Comparison of ENCODE assay signal across 11 cellular contexts in genomic region chr19:41893899-41894298, GRCh38. TPM values are rescaled to one million over a fixed set of nuclear protein-coding genes. Genes with fewer than 3 reads are reported as not detected.
DNase-seq lines count a peak whose midpoint lies in the region; TF ChIP-seq lines count a peak whose summit lies in the region.
"Had no signal": no experiment of that assay in that cellular context is flagged by ENCODE, and none has a peak within 500 bp of the region (broad histone marks: within the 10 kb centered on the region; RNA-seq: fewer than 3 reads in every experiment).

No MANE protein-coding gene starts in this region.

- peak overlapping the region in 2 of 8 donors; percentile 42 to 47 for H3K4me3 Mint-ChIP-seq in CD4-positive, alpha-beta memory T cell
- no peak overlapping the region for H3K4me3 Mint-ChIP-seq in T-helper 2 cell treated with Interferon-gamma antibody and Interleukin-4, amounts not matched to agents 5 μg/mL and 100 μg/mL, for 36 hours
- H3K4me3 Mint-ChIP-seq in glutamatergic neuron (ENCODE audit: unreplicated experiment) = no peak overlapping the region

- H3K4me1 ChIP-seq in CD4-positive, alpha-beta memory T cell (ENCODE audit: insufficient read depth, low read length) = peaks cover 73% of the 10 kb centered on the region

- H3K27ac Mint-ChIP-seq in CD4-positive, alpha-beta memory T cell = peak overlapping the region; percentile 68 to 94 (median 85)
- H3K27ac Mint-ChIP-seq in T-helper 2 cell treated with Interferon-gamma antibody and Interleukin-4, amounts not matched to agents 5 μg/mL and 100 μg/mL, for 36 hours = peak overlapping the region; percentile 77
- no peak overlapping the region for H3K27ac Mint-ChIP-seq in glutamatergic neuron (ENCODE audit: unreplicated experiment)

- H3K4me3 ChIP-seq in CD4-positive, alpha-beta memory T cell (ENCODE audit: low read length in 2 of 2) = no peak overlapping the region
- H3K4me3 ChIP-seq in coronary artery = no peak overlapping the region

- H3K27ac ChIP-seq in CD4-positive, alpha-beta memory T cell (ENCODE audit: low read depth, low read length) = no peak overlapping the region
- no peak overlapping the region for H3K27ac ChIP-seq in coronary artery

- H3K9me3 ChIP-seq in CD4-positive, alpha-beta memory T cell (ENCODE audit: control insufficient read depth in 1 of 2, low read length in 2 of 2) = no peaks in the 10 kb centered on the region

- DNase-seq in CD4-positive, alpha-beta memory T cell = no peak
- DNase-seq in H4 (ENCODE audit: low spot score) = peak; percentile 33
- no peak for DNase-seq in T-helper 2 cell treated with Interferon-gamma antibody and Interleukin-4, amounts not matched to agents 5 μg/mL and 100 μg/mL, for 36 hours (ENCODE audit: low spot score)
- peak; percentile 31 for DNase-seq in glutamatergic neuron
- no peak for DNase-seq in ecto neural progenitor cell (ENCODE audit: low spot score)
- no peak for DNase-seq in NAMALWA (ENCODE audit: low spot score)
- DNase-seq in coronary artery (ENCODE audit: low spot score) = no peak
- DNase-seq in NCI-H146 (lab: John Stamatoyannopoulos, UW) = no peak
- DNase-seq: effector CD4-positive, alpha-beta T cell; kidney glomerular epithelial cell had no signal

- H3K36me3 Mint-ChIP-seq in CD4-positive, alpha-beta memory T cell = peaks cover 49% of the 10 kb centered on the region in 2 donors
- peaks cover 55% of the 10 kb centered on the region for H3K36me3 Mint-ChIP-seq in T-helper 2 cell treated with Interferon-gamma antibody and Interleukin-4, amounts not matched to agents 5 μg/mL and 100 μg/mL, for 36 hours (ENCODE audit: low read depth)
- peaks cover 4% of the 10 kb centered on the region for H3K36me3 Mint-ChIP-seq in glutamatergic neuron (ENCODE audit: unreplicated experiment)

- H3K27me3 ChIP-seq in CD4-positive, alpha-beta memory T cell (ENCODE audit: insufficient read depth, low read length) = no peaks in the 10 kb centered on the region

- peaks cover 24 to 77% (median 37%) of the 10 kb centered on the region in 4 donors for H3K4me1 Mint-ChIP-seq in CD4-positive, alpha-beta memory T cell
- peaks cover 23% of the 10 kb centered on the region for H3K4me1 Mint-ChIP-seq in T-helper 2 cell treated with Interferon-gamma antibody and Interleukin-4, amounts not matched to agents 5 μg/mL and 100 μg/mL, for 36 hours (ENCODE audit: low read depth)
- H3K4me1 Mint-ChIP-seq in glutamatergic neuron (ENCODE audit: low read depth, unreplicated experiment) = peaks cover 9% of the 10 kb centered on the region

- CTCF ChIA-PET in CD4-positive, alpha-beta memory T cell (lab: Charles Lee; ENCODE audit: partially characterized antibody) = no interaction called here

- intact Hi-C loops in CD4-positive, alpha-beta memory T cell (cut with micrococcal nuclease) = no loop called here

- H3K36me3 ChIP-seq in CD4-positive, alpha-beta memory T cell (ENCODE audit: insufficient read depth, low read length) = peaks cover 83% of the 10 kb centered on the region

- TF ChIP-seq CTCF in glutamatergic neuron (IDR thresholded peaks at IDR 0.05; ENCODE audit: partially characterized antibody, unreplicated experiment) (no peak), coronary artery (IDR thresholded peaks at IDR 0.05) (no peak)

- POLR2A ChIA-PET in CD4-positive, alpha-beta memory T cell (lab: Charles Lee; ENCODE audit: partially characterized antibody) = interaction anchor here (1.8 to 2.3 kb wide), 2 partner anchors 9 to 12 kb away, joined by 7 to 8 read pairs; no protein-coding TSS in a partner anchor

- H3K27me3 Mint-ChIP-seq in CD4-positive, alpha-beta memory T cell = no peaks in the 10 kb centered on the region
- no peaks in the 10 kb centered on the region for H3K27me3 Mint-ChIP-seq in T-helper 2 cell treated with Interferon-gamma antibody and Interleukin-4, amounts not matched to agents 5 μg/mL and 100 μg/mL, for 36 hours (ENCODE audit: low read depth)
- H3K27me3 Mint-ChIP-seq in glutamatergic neuron (ENCODE audit: unreplicated experiment) = peaks cover 6% of the 10 kb centered on the region

- no peaks in the 10 kb centered on the region for H3K9me3 Mint-ChIP-seq in CD4-positive, alpha-beta memory T cell
- H3K9me3 Mint-ChIP-seq in T-helper 2 cell treated with Interferon-gamma antibody and Interleukin-4, amounts not matched to agents 5 μg/mL and 100 μg/mL, for 36 hours = no peaks in the 10 kb centered on the region
- H3K9me3 Mint-ChIP-seq in glutamatergic neuron (ENCODE audit: unreplicated experiment) = peaks cover 9% of the 10 kb centered on the region

RNA-seq across cellular contexts. Expression of gene ARHGEF1, which starts 10.9 kb away (rescaled TPM):
- total RNA-seq in CD4-positive, alpha-beta memory T cell = 100 to 1,000 TPM; 956 to 992 TPM
- polyA plus RNA-seq in CD4-positive, alpha-beta memory T cell = 100 to 1,000 TPM; 140 to 325 TPM
- total RNA-seq in H4 (2014; rRNA removed; shearing (Covaris generic)) = 14.5 and 15.9 TPM in 2 replicates
- 78.7 TPM for total RNA-seq in glutamatergic neuron (ENCODE audit: unreplicated experiment)

RNA-seq across cellular contexts. Expression of gene CD79A, which starts 16.8 kb away (rescaled TPM):
- total RNA-seq in CD4-positive, alpha-beta memory T cell = 1 to 10 TPM in 1 of 2 experiments, under 1 TPM in 1; 0.93 to 1.3 TPM
- polyA plus RNA-seq in CD4-positive, alpha-beta memory T cell = 10 to 100 TPM in 1 of 2 donors, 1 to 10 TPM in 1; 5.1 to 29.7 TPM
- total RNA-seq in H4 (2014; rRNA removed; shearing (Covaris generic)) = not detected in 2 replicates
- total RNA-seq in glutamatergic neuron (ENCODE audit: unreplicated experiment) = not detected

RNA-seq across cellular contexts. Expression of gene RPS19, which starts 33.8 kb away (rescaled TPM):
- total RNA-seq in CD4-positive, alpha-beta memory T cell = 1,000 to 10,000 TPM; 3,807 to 4,015 TPM
- polyA plus RNA-seq in CD4-positive, alpha-beta memory T cell = 1,000 to 10,000 TPM; 4,853 to 7,200 TPM
- total RNA-seq in H4 (2014; rRNA removed; shearing (Covaris generic)) = 1,641 and 1,922 TPM in 2 replicates
- total RNA-seq in glutamatergic neuron (ENCODE audit: unreplicated experiment) = 1,637 TPM

RNA-seq across cellular contexts. Expression of gene ERFL, which starts 34.4 kb away (rescaled TPM):
- total RNA-seq in CD4-positive, alpha-beta memory T cell = 1 to 10 TPM; 6.6 to 9.2 TPM
- polyA plus RNA-seq in CD4-positive, alpha-beta memory T cell = under 1 TPM in 1 of 2 donors, not detected in 1; 0.11 TPM
- total RNA-seq in H4 (2014; rRNA removed; shearing (Covaris generic)) = not detected in 2 replicates
- 1.6 TPM for total RNA-seq in glutamatergic neuron (ENCODE audit: unreplicated experiment)

RNA-seq across cellular contexts. Expression of gene DMRTC2, which starts 49.1 kb away (rescaled TPM):
- not detected for total RNA-seq in CD4-positive, alpha-beta memory T cell
- not detected for polyA plus RNA-seq in CD4-positive, alpha-beta memory T cell
- total RNA-seq in H4 (2014; rRNA removed; shearing (Covaris generic)) = not detected in 2 replicates
- total RNA-seq in glutamatergic neuron (ENCODE audit: unreplicated experiment) = not detected
- total RNA-seq: right cardiac atrium had no signal
- polyA plus RNA-seq: right cardiac atrium had no signal

Comparison
In these comparisons a context has a peak if more than half of its experiments do, and no peak if none do; other contexts are left out.
1. DNase-seq: peak in H4 (single experiment) and glutamatergic neuron (single experiment); none in CD4-positive, alpha-beta memory T cell (0 of 5), T-helper 2 cell treated with Interferon-gamma antibody and Interleukin-4, amounts not matched to agents 5 μg/mL and 100 μg/mL, for 36 hours (single experiment), ecto neural progenitor cell (single experiment), NAMALWA (single experiment), coronary artery (single experiment) and NCI-H146 (single experiment).
2. RNA of gene ARHGEF1, which starts 10.9 kb away (total RNA-seq): 956 to 992 TPM in CD4-positive, alpha-beta memory T cell; 78.7 TPM in glutamatergic neuron (single experiment) and 14.5 to 15.9 TPM in H4; every median in the first group is over 10 times any median in the second.